ENCODE assay signal across 8 cellular contexts in genomic region chr12:53219956-53220856, GRCh38. TPM values are rescaled to one million over a fixed set of nuclear protein-coding genes. Genes with fewer than 3 reads are reported as not detected.
DNase-seq lines count a peak whose midpoint lies in the region; ATAC-seq and TF ChIP-seq lines count a peak whose summit lies in the region.

No MANE protein-coding gene starts in this region.

- peak overlapping the region; percentile 26 for H2AFZ ChIP-seq in ACC112 (ENCODE audit: low read length, unreplicated experiment)
- H2AFZ ChIP-seq in neuron (ENCODE audit: low read depth, low read length), result peak overlapping the region; percentile 83

- no peaks in the 10 kb centered on the region for H3K9me3 ChIP-seq in Peyer's patch
- H3K9me3 ChIP-seq in neuron (ENCODE audit: low read length), result no peaks in the 10 kb centered on the region
- no peaks in the 10 kb centered on the region for H3K9me3 ChIP-seq in thoracic aorta

- H3K79me2 ChIP-seq in ACC112 (ENCODE audit: control insufficient read depth, insufficient read depth, low read length, unreplicated experiment), result peaks cover 37% of the 10 kb centered on the region

- H3K27me3 ChIP-seq in ACC112 (ENCODE audit: insufficient read depth, low read length) (no peaks in the 10 kb centered on the region), Peyer's patch (no peaks in the 10 kb centered on the region), neuron (ENCODE audit: insufficient read depth, low read length) (peaks cover 40% of the 10 kb centered on the region), thoracic aorta (replicated peaks; ENCODE audit: insufficient read depth) (no peaks in the 10 kb centered on the region)

- H3K27ac ChIP-seq in ACC112 (ENCODE audit: low read depth, low read length) (peak overlapping the region; percentile 75), Peyer's patch (peak overlapping the region; percentile 96 to 99 (median 96)), thoracic aorta (peak overlapping the region; percentile 40 to 97)

- TF ChIP-seq CTCF in Peyer's patch (IDR thresholded peaks at IDR 0.05) (no peak), foreskin fibroblast (IDR thresholded peaks at IDR 0.05; ENCODE audit: low read depth, low read length) (no peak), thoracic aorta (IDR thresholded peaks at IDR 0.05) (no peak)

- peak; percentile 72 to 93 (median 93) for DNase-seq in Peyer's patch
- peak; percentile 77 for DNase-seq in activated gamma-delta T cell treated with Interleukin-2 at 50 U/mL for 16 hours
- DNase-seq in foreskin fibroblast, result peak; percentile 87 to 94
- no peak for DNase-seq in thoracic aorta (ENCODE audit: low spot score)

- peak overlapping the region; percentile 98 for H3K4me3 ChIP-seq in ACC112 (ENCODE audit: low read depth, low read length)
- peak overlapping the region; percentile 47 to 77 (median 69) for H3K4me3 ChIP-seq in Peyer's patch
- H3K4me3 ChIP-seq in foreskin fibroblast (ENCODE audit: low read depth in 1 of 2, low read length in 2 of 2), result peak overlapping the region; percentile 69 to 99
- H3K4me3 ChIP-seq in neuron (ENCODE audit: low read length), result peak overlapping the region; percentile 49
- peak overlapping the region; percentile 82 for H3K4me3 ChIP-seq in thoracic aorta

- H3K4me1 ChIP-seq in ACC112 (ENCODE audit: control insufficient read depth, insufficient read depth, low read length, unreplicated experiment), result peaks cover 54% of the 10 kb centered on the region
- H3K4me1 ChIP-seq in Peyer's patch, result peaks cover 0 to 68% (median 17%) of the 10 kb centered on the region in 4 donors
- H3K4me1 ChIP-seq in neuron (ENCODE audit: insufficient read depth, low read length), result peaks cover 57% of the 10 kb centered on the region
- peaks cover 42 to 63% of the 10 kb centered on the region in 2 donors for H3K4me1 ChIP-seq in thoracic aorta (ENCODE audit: control insufficient read depth in 1 of 2, low read depth in 2 of 2)

- H3K36me3 ChIP-seq in ACC112 (ENCODE audit: insufficient read depth, low read length) (no peaks in the 10 kb centered on the region), Peyer's patch (no peaks in the 10 kb centered on the region), neuron (ENCODE audit: insufficient read depth, low read length) (no peaks in the 10 kb centered on the region), thoracic aorta (peaks cover under 1% of the 10 kb centered on the region)

- ATAC-seq in GM18907 (IDR thresholded peaks at IDR 0.05; ENCODE audit: unreplicated experiment), result peak; percentile 40
- ATAC-seq in HG03175 (IDR thresholded peaks at IDR 0.05; ENCODE audit: unreplicated experiment), result peak; percentile 45
- ATAC-seq in thoracic aorta (ENCODE audit: insufficient number of reproducible peaks, low FRiP score, low read depth), result no peak

- no peak for TF ChIP-seq POLR2A in Peyer's patch (IDR thresholded peaks at IDR 0.05)

RNA-seq across cellular contexts. Expression of gene RARG, which starts 11.8 kb away (rescaled TPM):
- total RNA-seq in Peyer's patch, result 10 to 100 TPM in 1 of 4 donors, 1 to 10 TPM in 3; 1.9 to 10.7 (median 5.7) TPM
- 10 to 100 TPM; 25.7 to 37.5 TPM for total RNA-seq in thoracic aorta

RNA-seq across cellular contexts. Expression of gene ITGB7, which starts 13.2 kb away (rescaled TPM):
- total RNA-seq in Peyer's patch (10 to 100 TPM in 1 of 4 donors, 1 to 10 TPM in 3; 3.8 to 66.0 (median 4.4) TPM), thoracic aorta (1 to 10 TPM; 2.1 to 8.3 TPM)

RNA-seq across cellular contexts. Expression of gene CSAD, which starts 39.5 kb away (rescaled TPM):
- total RNA-seq in Peyer's patch (100 to 1,000 TPM in 2 of 4 donors, 10 to 100 TPM in 2; 36.1 to 154 (median 109) TPM), thoracic aorta (10 to 100 TPM; 70.8 to 89.5 TPM)

RNA-seq across cellular contexts. Expression of gene ZNF740, which starts 39.7 kb away (rescaled TPM):
- total RNA-seq in Peyer's patch (10 to 100 TPM; 11.9 to 38.8 (median 23.1) TPM), thoracic aorta (10 to 100 TPM; 22.2 to 28.4 TPM)

RNA-seq across cellular contexts. Expression of gene ESPL1, which starts 47.9 kb away (rescaled TPM):
- total RNA-seq in Peyer's patch (100 to 1,000 TPM in 1 of 4 donors, 10 to 100 TPM in 3; 47.0 to 108 (median 87.0) TPM), thoracic aorta (under 1 TPM; 0.78 to 0.95 TPM)
